1 cellular context compared by ENCODE assay signal in the genomic region with DNA sequence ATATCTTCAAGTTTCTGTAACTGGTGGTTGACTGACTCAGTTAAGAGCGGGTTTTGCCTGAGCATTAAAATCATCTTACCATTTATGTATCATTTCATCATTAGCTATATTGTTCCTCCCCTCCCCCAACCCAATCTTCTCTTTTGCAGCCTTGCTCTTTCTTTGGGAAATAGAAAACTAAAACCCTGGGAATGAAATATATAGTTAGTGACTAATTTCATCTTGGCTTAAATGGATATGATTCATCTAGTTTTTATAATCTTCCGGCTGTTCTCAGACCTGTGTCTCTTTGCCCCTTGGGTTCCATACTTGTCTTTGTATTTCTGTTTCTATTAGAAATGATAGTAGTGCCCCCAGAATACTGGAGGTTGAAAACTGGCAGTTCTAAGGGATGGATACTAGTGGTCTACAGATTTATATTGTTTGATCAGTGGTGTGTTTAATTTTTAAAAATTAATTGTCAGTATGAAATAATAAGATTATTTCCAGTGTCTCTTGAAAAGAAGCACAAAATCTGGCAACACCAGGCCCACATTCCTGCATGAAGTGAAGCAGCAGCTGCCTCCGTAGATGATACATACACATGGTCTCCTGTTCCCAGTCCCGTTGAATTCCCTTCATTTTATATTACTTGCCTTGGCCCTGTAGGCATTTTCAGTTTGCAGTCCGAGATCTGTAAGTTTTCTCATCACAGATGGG.
TF ChIP-seq lines count a peak whose summit lies in the region.

No MANE protein-coding gene starts in this region.

TF ChIP-seq in endothelial cell of umbilical vein, 7 proteins besides CTCF, POLR2A, EP300 and RAD21:
- TF ChIP-seq, protein P1, sequence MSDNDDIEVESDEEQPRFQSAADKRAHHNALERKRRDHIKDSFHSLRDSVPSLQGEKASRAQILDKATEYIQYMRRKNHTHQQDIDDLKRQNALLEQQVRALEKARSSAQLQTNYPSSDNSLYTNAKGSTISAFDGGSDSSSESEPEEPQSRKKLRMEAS (IDR thresholded peaks at IDR 0.05; ENCODE audit: insufficient read depth, insufficient read length), result no peak
- TF ChIP-seq GATA2 (IDR thresholded peaks at IDR 0.05; ENCODE audit: insufficient read depth, insufficient read length, low read depth, low read length), result no peak
- TF ChIP-seq EZH2 (IDR thresholded peaks at IDR 0.05; ENCODE audit: borderline replicate concordance, low read depth, low read length, severe bottlenecking), result no peak
- TF ChIP-seq POLR2AphosphoS5 (IDR thresholded peaks at IDR 0.05; ENCODE audit: insufficient read depth, low read depth, low read length), result no peak
- peak; percentile 73 for TF ChIP-seq FOS (IDR thresholded peaks at IDR 0.05; ENCODE audit: borderline replicate concordance, insufficient read depth, low read length)
- no peak for TF ChIP-seq JUN (IDR thresholded peaks at IDR 0.05; ENCODE audit: borderline replicate concordance, insufficient read depth, insufficient read length, low read depth)
